Comparison of ENCODE assay signal across 17 cellular contexts in the genomic region with DNA sequence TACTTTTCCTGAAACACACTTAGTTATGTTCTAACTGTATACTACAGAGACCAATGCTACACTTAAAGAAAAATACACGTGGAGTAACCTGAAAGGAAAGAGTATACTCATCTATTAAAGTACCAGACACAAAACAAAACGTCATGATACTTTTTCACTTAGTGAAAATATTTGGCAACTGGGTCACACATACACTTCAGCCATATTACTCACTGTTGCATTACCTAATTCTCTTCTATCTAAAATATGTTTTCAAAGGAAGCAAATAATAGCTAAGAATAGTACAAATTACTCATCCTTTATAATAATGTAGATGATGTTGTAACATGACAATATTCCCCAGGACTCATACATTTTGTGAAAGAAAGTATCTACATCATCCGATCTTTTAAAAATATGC.
DNase-seq lines count a peak whose midpoint lies in the region; ATAC-seq and TF ChIP-seq lines count a peak whose summit lies in the region.
"Had no signal": no experiment of that assay in that cellular context is flagged by ENCODE, and none has a peak within 500 bp of the region (broad histone marks: within the 10 kb centered on the region; RNA-seq: fewer than 3 reads in every experiment).

No MANE protein-coding gene starts in this region.

- no peak overlapping the region for H3K4ac ChIP-seq in mesenchymal stem cell (ENCODE audit: low read depth in 1 of 2, low read length in 2 of 2)

- no peaks in the 10 kb centered on the region for H3K36me3 ChIP-seq in mesenchymal stem cell (ENCODE audit: control insufficient read depth in 1 of 2, insufficient read depth in 2 of 2, low read depth in 1 of 2, low read length in 2 of 2)

- no peak overlapping the region for H2BK15ac ChIP-seq in mesenchymal stem cell (ENCODE audit: low read depth, poor library complexity, severe bottlenecking)

- H3K4me3 ChIP-seq in astrocyte of the spinal cord (ENCODE audit: low read depth, low read length) = no peak overlapping the region
- H3K4me3 ChIP-seq in fibroblast of mammary gland (ENCODE audit: control insufficient read depth, low read depth, low read length) = no peak overlapping the region
- H3K4me3 ChIP-seq in mesenchymal stem cell (ENCODE audit: insufficient read depth in 1 of 2, low read depth in 1 of 2, low read length in 2 of 2) = peak overlapping the region in 1 of 2 experiments; percentile 40

- H3K4me1 ChIP-seq in mesenchymal stem cell (ENCODE audit: control insufficient read depth, insufficient read depth, low read depth, low read length) = no peaks in the 10 kb centered on the region

- no peaks in the 10 kb centered on the region for H3K9me3 ChIP-seq in mesenchymal stem cell (ENCODE audit: control insufficient read depth, low read length)

- H4K8ac ChIP-seq in mesenchymal stem cell (ENCODE audit: low read length) = no peak overlapping the region

- H3K14ac ChIP-seq in mesenchymal stem cell (ENCODE audit: low read length in 2 of 2) = no peak overlapping the region

- no peak overlapping the region for H4K91ac ChIP-seq in mesenchymal stem cell (ENCODE audit: low read length)

- no peak overlapping the region for H2BK12ac ChIP-seq in mesenchymal stem cell (ENCODE audit: low read length in 2 of 2)

- no peak overlapping the region for H3K4me2 ChIP-seq in mesenchymal stem cell (ENCODE audit: low read length, poor library complexity, severe bottlenecking)

- in situ Hi-C loops in astrocyte of the spinal cord (cut with HindIII; ENCODE audit: low sequenced_read_pairs) = no loop called here

- H3K18ac ChIP-seq in mesenchymal stem cell (ENCODE audit: low read depth in 1 of 2, low read length in 2 of 2) = no peak overlapping the region

- no peak overlapping the region for H2BK5ac ChIP-seq in mesenchymal stem cell (ENCODE audit: low read depth, low read length, poor library complexity, severe bottlenecking)

- no peak overlapping the region for H3K23ac ChIP-seq in mesenchymal stem cell (ENCODE audit: low read length in 2 of 2)

- ATAC-seq in GM18907 (IDR thresholded peaks at IDR 0.05; ENCODE audit: unreplicated experiment) = no peak
- ATAC-seq: HCT116 had no signal

- DNase-seq in HS-5 (ENCODE audit: low read depth) (peak; percentile 37), astrocyte of the spinal cord (ENCODE audit: low read depth, low spot score) (peak; percentile 49), fibroblast of mammary gland (ENCODE audit: low read depth) (peak; percentile 78), mesenchymal stem cell (no peak), activated gamma-delta T cell (lab: John Stamatoyannopoulos, UW) (no peak), NCI-H526 treated with DMSO at 0.1 percent for 48 hours (lab: John Stamatoyannopoulos, UW) (no peak), cerebellar cortex (ENCODE audit: low spot score) (no peak)
- DNase-seq: AML-193; CD4-positive, CD25-positive, alpha-beta regulatory T cell; DMS79; NCI-H1048; NCI-H1694; NCI-H345; NCI-H774; Right ventricle myocardium superior had no signal

- H2AFZ ChIP-seq in mesenchymal stem cell (ENCODE audit: low read depth, low read length) = no peak overlapping the region

- H3K79me1 ChIP-seq in mesenchymal stem cell (replicated peaks; ENCODE audit: low read length, poor library complexity, severe bottlenecking) = no peaks in the 10 kb centered on the region

- H3K9ac ChIP-seq in mesenchymal stem cell (ENCODE audit: low read length) = peak overlapping the region; percentile 55

- peaks cover 0 to 14% of the 10 kb centered on the region in 2 experiments for H3K27me3 ChIP-seq in mesenchymal stem cell (ENCODE audit: control insufficient read depth in 1 of 2, insufficient read depth in 1 of 2, low read length in 2 of 2)

- no peak overlapping the region for H2AK5ac ChIP-seq in mesenchymal stem cell (ENCODE audit: low read length, severe bottlenecking)

- 38% methylated on average over 2 of the region's 3 CpGs for WGBS in mesenchymal stem cell

- H3K27ac ChIP-seq in mesenchymal stem cell (ENCODE audit: low read length, poor library complexity, severe bottlenecking) = no peak overlapping the region

- TF ChIP-seq CTCF in astrocyte of the spinal cord (IDR thresholded peaks at IDR 0.05; ENCODE audit: low read depth, low read length) (no peak), fibroblast of mammary gland (conservative IDR thresholded peaks at IDR 0.05; ENCODE audit: control insufficient read depth, insufficient read depth, low read depth, low read length) (no peak)

- H2BK120ac ChIP-seq in mesenchymal stem cell (ENCODE audit: low read depth, low read length) = no peak overlapping the region

Comparison
In these comparisons a context has a peak if more than half of its experiments do, and no peak if none do; other contexts are left out.
1. DNase-seq: peak in HS-5 (single experiment), astrocyte of the spinal cord (single experiment) and fibroblast of mammary gland (single experiment); none in mesenchymal stem cell (single experiment), activated gamma-delta T cell (single experiment), NCI-H526 treated with DMSO at 0.1 percent for 48 hours (single experiment) and cerebellar cortex (single experiment).